8 cellular contexts compared by ENCODE assay signal in genomic region chrX:45769919-45770582, GRCh38.
A peak's percentile ranks its signal among the peaks of the same experiment; 100 is the strongest.
DNase-seq lines count a peak whose midpoint lies in the region; ATAC-seq and TF ChIP-seq lines count a peak whose summit lies in the region.

No MANE protein-coding gene starts in this region.

- peak; percentile 75 for TF ChIP-seq POLR2A in right lobe of liver (IDR thresholded peaks at IDR 0.05)

- ATAC-seq in GM18870 (IDR thresholded peaks at IDR 0.05; ENCODE audit: unreplicated experiment) = peak; percentile 74
- peak; percentile 73 for ATAC-seq in HG03039 (IDR thresholded peaks at IDR 0.05; ENCODE audit: unreplicated experiment)
- ATAC-seq in right lobe of liver = peak; percentile 87 to 96 (median 89)

- H3K9me3 ChIP-seq in right lobe of liver = no peaks in the 10 kb centered on the region

- DNase-seq in AML-193 (lab: John Stamatoyannopoulos, UW) (peak; percentile 85 to 91), SIG-M5 (lab: John Stamatoyannopoulos, UW) (peak; percentile 79), cardiac fibroblast (ENCODE audit: low read depth in 2 of 2) (peak; percentile 93 to 94), right lobe of liver (peak; percentile 69 to 80 (median 78)), NCI-H187 treated with DMSO at 0.1 percent for 48 hours (lab: John Stamatoyannopoulos, UW) (no peak)
- peak; percentile 52 for DNase-seq in stimulated activated naive CD4-positive, alpha-beta T cell treated with Interleukin-2 at 50 U/mL for 16 hours (lab: John Stamatoyannopoulos, UW)

- WGBS in right lobe of liver (ENCODE audit: insufficient coverage, low coverage, low lambda C conversion rate, missing lambda C conversion rate) = 16% methylated on average over 12 of the region's 13 CpGs

- peak overlapping the region; percentile 65 to 77 (median 66) for H3K27ac ChIP-seq in right lobe of liver

- peaks cover 0 to 5% of the 10 kb centered on the region in 2 donors for H3K27me3 ChIP-seq in right lobe of liver

- H3K4me1 ChIP-seq in right lobe of liver = no peaks in the 10 kb centered on the region

- H3K36me3 ChIP-seq in right lobe of liver = no peaks in the 10 kb centered on the region

- TF ChIP-seq CTCF in cardiac fibroblast (IDR thresholded peaks at IDR 0.05; ENCODE audit: low read depth, low read length) = no peak
- no peak for TF ChIP-seq CTCF in right lobe of liver (IDR thresholded peaks at IDR 0.05)

- H3K4me3 ChIP-seq in cardiac fibroblast (replicated peaks in 1 of 2; ENCODE audit: low read depth in 2 of 2, low read length in 2 of 2) = peak overlapping the region; percentile 45 to 58
- peak overlapping the region; percentile 23 to 49 (median 42) for H3K4me3 ChIP-seq in right lobe of liver

- intact Hi-C loops in right lobe of liver (cut with DNase I) = no loop called here
